In genomic region chr6:149840345-149841075, GRCh38 we compare ENCODE assay signal across 1 cellular context.
TF ChIP-seq lines count a peak whose summit lies in the region.

No MANE protein-coding gene starts in this region.

TF ChIP-seq in K562, 482 proteins besides CTCF, POLR2A, EP300 and RAD21 (continued from another document):
- TF ChIP-seq BRCA1 (IDR thresholded peaks at IDR 0.05) (no peak), BRCA1 (CRISPR knock-in tag; IDR thresholded peaks at IDR 0.05) (no peak), TSHZ1 (CRISPR knock-in tag; IDR thresholded peaks at IDR 0.05) (no peak), ZNF253 (CRISPR knock-in tag; conservative IDR thresholded peaks at IDR 0.05) (no peak), NFIC (IDR thresholded peaks at IDR 0.05) (0 out of 2 replicates have a peak, but pooled peaks have one; percentile 16), CTCFL (IDR thresholded peaks at IDR 0.05; ENCODE audit: borderline replicate concordance, insufficient read depth, low read depth, low read length, poor library complexity, severe bottlenecking) (peak; percentile 43), RB1 (IDR thresholded peaks at IDR 0.05; ENCODE audit: low read depth) (peak; percentile 27; the same call in 1 of the 2 replicates), IRF1 (CRISPR knock-in tag; IDR thresholded peaks at IDR 0.05; ENCODE audit: borderline replicate concordance) (no peak), CEBPZ (IDR thresholded peaks at IDR 0.05; ENCODE audit: borderline replicate concordance, low read depth, low read length) (no peak), KLF16 (IDR thresholded peaks at IDR 0.05) (peak; percentile 31; the same call in 1 of the 2 replicates), STAT5A (IDR thresholded peaks at IDR 0.05; ENCODE audit: borderline replicate concordance, low read length) (no peak), RAD51 (IDR thresholded peaks at IDR 0.05; ENCODE audit: borderline replicate concordance, low read depth) (no peak), SUPT5H (IDR thresholded peaks at IDR 0.05) (no peak), RBM17 (IDR thresholded peaks at IDR 0.05; ENCODE audit: borderline replicate concordance, low read depth, low read length) (no peak)
TF ChIP-seq in K562: peak in this region for 20.
